ENCODE assay signal across 1 cellular context in genomic region chr16:58236231-58236690, GRCh38.
TF ChIP-seq lines count a peak whose summit lies in the region.

No MANE protein-coding gene starts in this region.

TF ChIP-seq in HEK293, 187 proteins besides CTCF, POLR2A, EP300 and RAD21 (continued from another document):
- TF ChIP-seq ZNF362 (tag by site-specific recombination; IDR thresholded peaks at IDR 0.05) (no peak), ZNF426 (tag by site-specific recombination; IDR thresholded peaks at IDR 0.05) (no peak), ZNF561 (tag by site-specific recombination; IDR thresholded peaks at IDR 0.05; ENCODE audit: borderline replicate concordance) (no peak), ZEB2 (tag by site-specific recombination; IDR thresholded peaks at IDR 0.05) (peak; percentile 32; the same call in 1 of the 2 replicates), ZNF837 (tag by site-specific recombination; IDR thresholded peaks at IDR 0.05) (no peak), ZBTB21 (tag by site-specific recombination; IDR thresholded peaks at IDR 0.05) (no peak), ZNF660 (tag by site-specific recombination; IDR thresholded peaks at IDR 0.05) (0 out of 2 replicates have a peak, but pooled peaks have one; percentile 25), ZNF518A (tag by site-specific recombination; conservative IDR thresholded peaks at IDR 0.05; ENCODE audit: low read depth) (0 out of 2 replicates have a peak, but pooled peaks have one; percentile 23), ZNF654 (tag by site-specific recombination; IDR thresholded peaks at IDR 0.05; ENCODE audit: low read depth) (no peak), ZNF138 (tag by site-specific recombination; IDR thresholded peaks at IDR 0.05; ENCODE audit: borderline replicate concordance) (no peak; the same call in 1 of the 2 replicates), EGR2 (tag by site-specific recombination; IDR thresholded peaks at IDR 0.05; ENCODE audit: low read depth) (no peak)
